ENCODE assay signal across 15 cellular contexts in genomic region chr10:47051741-47052238, GRCh38.
DNase-seq lines count a peak whose midpoint lies in the region; ATAC-seq and TF ChIP-seq lines count a peak whose summit lies in the region.
"Had no signal": no experiment of that assay in that cellular context is flagged by ENCODE, and none has a peak within 500 bp of the region (broad histone marks: within the 10 kb centered on the region; RNA-seq: fewer than 3 reads in every experiment).

No MANE protein-coding gene starts in this region.

- no peaks in the 10 kb centered on the region for H3K9me3 ChIP-seq in PC-9 (ENCODE audit: insufficient read depth, low read depth)
- H3K9me3 ChIP-seq: A549, BE2C, Caco-2 had no signal

- no peaks in the 10 kb centered on the region for H3K27me3 ChIP-seq in PC-9 (ENCODE audit: insufficient read depth, low read depth)
- H3K27me3 ChIP-seq: BE2C had no signal

- H3K4me3 Mint-ChIP-seq in central memory CD8-positive, alpha-beta T cell: no peak overlapping the region
- no peak overlapping the region for H3K4me3 Mint-ChIP-seq in stimulated activated memory B cell treated with anti-CD40 and anti-IgM and Interleukin-4, amounts not matched to agents 10 μg/mL and 1 μg/mL and 100 μg/mL, for 72 hours
- no peak overlapping the region for H3K4me3 Mint-ChIP-seq in activated T-cell treated with anti-CD3 and anti-CD28 coated beads, Interleukin-2, amount 50 U/mL, for 24 hours
- H3K4me3 Mint-ChIP-seq: CD8-positive, alpha-beta T cell; GM23338 had no signal

- CTCF ChIA-PET in PC-9 (lab: Charles Lee): no interaction called here

- H3K36me3 Mint-ChIP-seq in central memory CD8-positive, alpha-beta T cell (ENCODE audit: insufficient read depth): peaks cover 3% of the 10 kb centered on the region
- no peaks in the 10 kb centered on the region for H3K36me3 Mint-ChIP-seq in stimulated activated memory B cell treated with anti-CD40 and anti-IgM and Interleukin-4, amounts not matched to agents 10 μg/mL and 1 μg/mL and 100 μg/mL, for 72 hours
- H3K36me3 Mint-ChIP-seq in activated T-cell treated with anti-CD3 and anti-CD28 coated beads, Interleukin-2, amount 50 U/mL, for 24 hours (ENCODE audit: low read depth): no peaks in the 10 kb centered on the region
- H3K36me3 Mint-ChIP-seq: CD8-positive, alpha-beta T cell had no signal

- H3K36me3 ChIP-seq in PC-9 (ENCODE audit: low read depth): no peaks in the 10 kb centered on the region
- H3K36me3 ChIP-seq: BE2C had no signal

- H3F3A ChIP-seq in PC-9 (ENCODE audit: insufficient read depth, low read depth): no peaks in the 10 kb centered on the region

- H3K4me3 ChIP-seq in PC-9: no peak overlapping the region
- H3K4me3 ChIP-seq: A549, GM23338 had no signal

- H3K4me2 ChIP-seq in PC-9: no peak overlapping the region
- H3K4me2 ChIP-seq: A549, GM23338 had no signal

- H3K27me3 Mint-ChIP-seq in central memory CD8-positive, alpha-beta T cell: no peaks in the 10 kb centered on the region
- H3K27me3 Mint-ChIP-seq in stimulated activated memory B cell treated with anti-CD40 and anti-IgM and Interleukin-4, amounts not matched to agents 10 μg/mL and 1 μg/mL and 100 μg/mL, for 72 hours: no peaks in the 10 kb centered on the region
- no peaks in the 10 kb centered on the region for H3K27me3 Mint-ChIP-seq in activated T-cell treated with anti-CD3 and anti-CD28 coated beads, Interleukin-2, amount 50 U/mL, for 24 hours

- intact Hi-C loops in PC-9 (cut with micrococcal nuclease; ENCODE audit: unreplicated experiment): no loop called here

- H3K4me1 Mint-ChIP-seq in central memory CD8-positive, alpha-beta T cell: peaks cover 18% of the 10 kb centered on the region
- H3K4me1 Mint-ChIP-seq in stimulated activated memory B cell treated with anti-CD40 and anti-IgM and Interleukin-4, amounts not matched to agents 10 μg/mL and 1 μg/mL and 100 μg/mL, for 72 hours: no peaks in the 10 kb centered on the region
- peaks cover 16% of the 10 kb centered on the region for H3K4me1 Mint-ChIP-seq in activated T-cell treated with anti-CD3 and anti-CD28 coated beads, Interleukin-2, amount 50 U/mL, for 24 hours (ENCODE audit: low read depth)
- H3K4me1 Mint-ChIP-seq: GM23338 had no signal

- ATAC-seq in central memory CD8-positive, alpha-beta T cell (replicated peaks; ENCODE audit: extremely low read depth, poor library complexity, severe bottlenecking): no peak
- ATAC-seq in stimulated activated memory B cell treated with anti-CD40 and anti-IgM and Interleukin-4, amounts not matched to agents 10 μg/mL and 1 μg/mL and 100 μg/mL, for 72 hours: peak; percentile 5
- ATAC-seq: A549; CD8-positive, alpha-beta T cell; GM23338 had no signal

- H3K9me2 ChIP-seq in PC-9 (ENCODE audit: insufficient read depth): no peaks in the 10 kb centered on the region

- no peak for TF ChIP-seq CTCF in PC-9 (conservative IDR thresholded peaks at IDR 0.05)

- POLR2A ChIA-PET in PC-9 (lab: Charles Lee; ENCODE audit: unreplicated experiment): no interaction called here

- H4K20me1 ChIP-seq in PC-9 (ENCODE audit: insufficient read depth): no peaks in the 10 kb centered on the region

- H3K27ac ChIP-seq in PC-9: no peak overlapping the region
- H3K27ac ChIP-seq: A549, C4-2B had no signal

- no peak for DNase-seq in central memory CD8-positive, alpha-beta T cell (ENCODE audit: low spot score in 2 of 2)
- peak; percentile 37 for DNase-seq in islet precursor cell
- no peak for DNase-seq in germinal center (ENCODE audit: low spot score)
- no peak for DNase-seq in activated T-cell treated with anti-CD3 and anti-CD28 coated beads, Interleukin-2, amount 50 U/mL, for 24 hours
- no peak for DNase-seq in PC-9
- DNase-seq: BE2C; Caco-2; CD8-positive, alpha-beta T cell; DND-41; GDM1; H7 had no signal

- no peak overlapping the region for H2AFZ ChIP-seq in PC-9
- H2AFZ ChIP-seq: GM23338 had no signal

- peak overlapping the region; percentile 44 for H3K27ac Mint-ChIP-seq in central memory CD8-positive, alpha-beta T cell (ENCODE audit: low read depth)
- H3K27ac Mint-ChIP-seq in stimulated activated memory B cell treated with anti-CD40 and anti-IgM and Interleukin-4, amounts not matched to agents 10 μg/mL and 1 μg/mL and 100 μg/mL, for 72 hours: no peak overlapping the region
- no peak overlapping the region for H3K27ac Mint-ChIP-seq in activated T-cell treated with anti-CD3 and anti-CD28 coated beads, Interleukin-2, amount 50 U/mL, for 24 hours
- H3K27ac Mint-ChIP-seq: CD8-positive, alpha-beta T cell; GM23338 had no signal

- H3K4me1 ChIP-seq in PC-9 (replicated peaks; ENCODE audit: insufficient read depth): no peaks in the 10 kb centered on the region
- H3K4me1 ChIP-seq: A549, Caco-2 had no signal

- no peaks in the 10 kb centered on the region for H3K79me2 ChIP-seq in PC-9 (ENCODE audit: low read depth)

- H3K9me3 Mint-ChIP-seq in central memory CD8-positive, alpha-beta T cell: no peaks in the 10 kb centered on the region
- H3K9me3 Mint-ChIP-seq in stimulated activated memory B cell treated with anti-CD40 and anti-IgM and Interleukin-4, amounts not matched to agents 10 μg/mL and 1 μg/mL and 100 μg/mL, for 72 hours: no peaks in the 10 kb centered on the region
- H3K9me3 Mint-ChIP-seq in activated T-cell treated with anti-CD3 and anti-CD28 coated beads, Interleukin-2, amount 50 U/mL, for 24 hours: no peaks in the 10 kb centered on the region
- H3K9me3 Mint-ChIP-seq: CD8-positive, alpha-beta T cell; GM23338 had no signal

- BruUV-seq in PC-9 (replicated peaks; lab: Mats Ljungman, UMichigan): no TSS peak
